1 cellular context compared by ENCODE assay signal in genomic region chr2:20243637-20244036, GRCh38. TPM values are rescaled to one million over a fixed set of nuclear protein-coding genes. Genes with fewer than 3 reads are reported as not detected.
"Had no signal": no experiment of that assay in that cellular context is flagged by ENCODE, and none has a peak within 500 bp of the region (broad histone marks: within the 10 kb centered on the region; RNA-seq: fewer than 3 reads in every experiment).

No MANE protein-coding gene starts in this region.

RNA-seq across cellular contexts. Expression of gene SDC1, which starts 18.7 kb away (rescaled TPM):
- total RNA-seq: activated B cell treated with CpG ODN at 0.5 μM for 24 hours had no signal
